1 cellular context compared by ENCODE assay signal in genomic region chr2:177682006-177682405, GRCh38.
TF ChIP-seq lines count a peak whose summit lies in the region.

No MANE protein-coding gene starts in this region.

TF ChIP-seq in WTC11, 78 proteins besides CTCF, POLR2A, EP300 and RAD21 (continued from another document):
- TF ChIP-seq MAX (CRISPR knock-in tag; IDR thresholded peaks at IDR 0.05) (no peak), ZNF317 (CRISPR knock-in tag; IDR thresholded peaks at IDR 0.05; ENCODE audit: borderline replicate concordance, low read depth) (no peak), ZMAT4 (CRISPR knock-in tag; IDR thresholded peaks at IDR 0.05) (no peak)
